ENCODE assay signal across 28 cellular contexts in the genomic region with DNA sequence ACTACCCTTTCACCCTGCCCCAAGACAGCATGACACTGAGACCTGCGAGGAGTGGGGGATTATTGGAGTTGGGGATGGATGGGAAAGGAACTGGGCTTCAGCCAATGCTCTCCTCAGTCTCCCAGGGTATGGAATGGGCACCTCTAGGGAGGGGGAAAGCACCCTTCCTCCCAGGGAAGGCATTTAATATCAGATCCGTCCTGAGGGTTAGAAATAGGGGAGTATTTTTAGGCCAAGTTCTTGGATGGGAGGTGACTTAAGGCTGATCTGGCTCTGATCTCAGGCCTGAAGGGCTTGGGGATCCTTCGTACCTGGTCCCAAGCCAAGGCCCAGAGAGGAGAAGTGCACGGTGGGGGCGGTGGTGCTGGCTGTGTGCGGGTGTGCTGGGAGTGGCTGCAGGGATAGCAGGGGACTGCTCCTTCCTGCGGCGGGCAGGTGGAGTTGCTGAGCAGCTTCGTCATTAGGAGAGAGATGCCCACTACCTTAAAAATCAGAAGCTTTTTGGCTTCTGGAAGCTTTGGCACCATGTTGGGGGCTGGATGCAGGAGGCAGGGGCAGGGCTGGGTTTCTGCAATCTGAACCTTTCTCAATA. TPM values are rescaled to one million over a fixed set of nuclear protein-coding genes. Genes with fewer than 3 reads are reported as not detected.
DNase-seq lines count a peak whose midpoint lies in the region; ATAC-seq and TF ChIP-seq lines count a peak whose summit lies in the region.
"Had no signal": no experiment of that assay in that cellular context is flagged by ENCODE, and none has a peak within 500 bp of the region (broad histone marks: within the 10 kb centered on the region; RNA-seq: fewer than 3 reads in every experiment).

No MANE protein-coding gene starts in this region.

- no peak overlapping the region for H3K4me3 ChIP-seq in left ventricle myocardium inferior
- no peak overlapping the region for H3K4me3 ChIP-seq in endodermal cell (ENCODE audit: low read length)
- no peak overlapping the region for H3K4me3 ChIP-seq in parathyroid adenoma (ENCODE audit: low read depth, low read length)
- no peak overlapping the region for H3K4me3 ChIP-seq in SJCRH30
- H3K4me3 ChIP-seq: HAP-1, SK-N-MC had no signal

- ATAC-seq in Right ventricle myocardium superior (ENCODE audit: poor library complexity) = peak; percentile 43
- ATAC-seq: T-helper 17 cell had no signal

- peak; percentile 49 for DNase-seq in Right ventricle myocardium superior
- DNase-seq in left ventricle myocardium inferior = no peak
- no peak for DNase-seq in endodermal cell
- no peak for DNase-seq in NCI-H2029 (lab: John Stamatoyannopoulos, UW)
- no peak for DNase-seq in SJCRH30
- DNase-seq in glomerular visceral epithelial cell (ENCODE audit: extremely low spot score) = no peak
- DNase-seq: activated CD4-positive, alpha-beta memory T cell treated with anti-CD3 and anti-CD28 coated beads, Interleukin-2, amount 10 ng/mL, durations not matched to agents 7 days and 5 days; activated CD4-positive, CD25-positive, alpha-beta regulatory T cell treated with anti-CD3 and anti-CD28 coated beads, Interleukin-2, amount 50 U/mL, for 72 hours; C1 segment of cervical spinal cord; Caco-2; DMS79 treated with DMSO at 0.1 percent for 48 hours; GF-D8; glutamatergic neuron; NCI-H1048; NCI-H1694; NCI-H526 treated with DMSO at 0.1 percent for 48 hours; stimulated activated naive CD4-positive, alpha-beta T cell treated with Interleukin-2 at 50 U/mL for 16 hours; T-helper 17 cell had no signal

- H3K4me2 ChIP-seq in parathyroid adenoma (ENCODE audit: low read length) = no peak overlapping the region

- WGBS in endodermal cell (ENCODE audit: insufficient coverage in 1 of 2, insufficient read length in 1 of 2), 2 experiments = 87 to 97% methylated on average over 3 to 9 of the region's 9 CpGs

- peaks cover 4% of the 10 kb centered on the region for H3K79me2 ChIP-seq in parathyroid adenoma

- peak overlapping the region; percentile 20 for H2AFZ ChIP-seq in parathyroid adenoma

- H3K9me3 ChIP-seq in left ventricle myocardium inferior (replicated peaks) (no peaks in the 10 kb centered on the region), endodermal cell (ENCODE audit: control insufficient read depth, low read length) (no peaks in the 10 kb centered on the region), parathyroid adenoma (ENCODE audit: control insufficient read depth, low read length) (no peaks in the 10 kb centered on the region), SJCRH30 (replicated peaks) (no peaks in the 10 kb centered on the region)
- H3K9me3 ChIP-seq: Caco-2, HAP-1 had no signal

- H3K9ac ChIP-seq in endodermal cell (ENCODE audit: extremely low read depth, low read length, poor library complexity, severe bottlenecking) (no peak overlapping the region), parathyroid adenoma (no peak overlapping the region)

- intact Hi-C loops in Right ventricle myocardium superior (cut with DNase I) (no loop called here), left ventricle myocardium inferior (cut with micrococcal nuclease) (no loop called here)

- H3K36me3 ChIP-seq in left ventricle myocardium inferior (peaks cover 22% of the 10 kb centered on the region), endodermal cell (ENCODE audit: control insufficient read depth, insufficient read depth, low read length) (no peaks in the 10 kb centered on the region), parathyroid adenoma (ENCODE audit: control insufficient read depth, insufficient read depth, low read length) (no peaks in the 10 kb centered on the region), SJCRH30 (no peaks in the 10 kb centered on the region)
- H3K36me3 ChIP-seq: HAP-1 had no signal

- H3K36me3 Mint-ChIP-seq in endodermal cell (ENCODE audit: low read depth) = peaks cover 7% of the 10 kb centered on the region
- H3K36me3 Mint-ChIP-seq: IgD-negative memory B cell, memory B cell had no signal

- peaks cover 30% of the 10 kb centered on the region for H3K4me1 Mint-ChIP-seq in endodermal cell

- no peak for TF ChIP-seq CTCF in left ventricle myocardium inferior (IDR thresholded peaks at IDR 0.05; ENCODE audit: borderline replicate concordance)
- TF ChIP-seq CTCF in endodermal cell (conservative IDR thresholded peaks at IDR 0.05) = peak; percentile 40
- TF ChIP-seq CTCF in parathyroid adenoma (IDR thresholded peaks at IDR 0.05) = no peak

- H3K27me3 ChIP-seq in left ventricle myocardium inferior (ENCODE audit: low read depth) = no peaks in the 10 kb centered on the region
- no peaks in the 10 kb centered on the region for H3K27me3 ChIP-seq in endodermal cell (ENCODE audit: control insufficient read depth, insufficient read depth, low read length, poor library complexity, severe bottlenecking)
- no peaks in the 10 kb centered on the region for H3K27me3 ChIP-seq in parathyroid adenoma (ENCODE audit: control insufficient read depth, insufficient read depth, low read length)
- H3K27me3 ChIP-seq in SJCRH30 = peaks cover 21% of the 10 kb centered on the region

- H3K27ac ChIP-seq in left ventricle myocardium inferior (replicated peaks) (no peak overlapping the region), endodermal cell (ENCODE audit: low read depth, low read length) (no peak overlapping the region), parathyroid adenoma (peak overlapping the region; percentile 100), SJCRH30 (no peak overlapping the region)

- no peaks in the 10 kb centered on the region for H3K27me3 Mint-ChIP-seq in endodermal cell (ENCODE audit: insufficient read depth)
- H3K27me3 Mint-ChIP-seq: IgD-negative memory B cell, memory B cell had no signal

- no peak overlapping the region for H3K4me3 Mint-ChIP-seq in endodermal cell
- H3K4me3 Mint-ChIP-seq: activated CD4-positive, alpha-beta memory T cell treated with anti-CD3 and anti-CD28 coated beads, Interleukin-2, amount 10 ng/mL, durations not matched to agents 7 days and 5 days; IgD-negative memory B cell; memory B cell; neural crest cell; T-helper 17 cell had no signal

- H3K9me3 Mint-ChIP-seq in endodermal cell = no peaks in the 10 kb centered on the region
- H3K9me3 Mint-ChIP-seq: memory B cell, neural crest cell had no signal

- H3K4me1 ChIP-seq in left ventricle myocardium inferior (peaks cover 36% of the 10 kb centered on the region), endodermal cell (ENCODE audit: control insufficient read depth, insufficient read depth, low read length) (peaks cover 5% of the 10 kb centered on the region), parathyroid adenoma (peaks cover 77% of the 10 kb centered on the region), SJCRH30 (peaks cover 6% of the 10 kb centered on the region; the same call in 1 of the 2 replicates)
- H3K4me1 ChIP-seq: Caco-2 had no signal

- H3K27ac Mint-ChIP-seq in endodermal cell = no peak overlapping the region
- H3K27ac Mint-ChIP-seq: activated CD4-positive, alpha-beta memory T cell treated with anti-CD3 and anti-CD28 coated beads, Interleukin-2, amount 10 ng/mL, durations not matched to agents 7 days and 5 days; IgD-negative memory B cell; memory B cell; T-helper 17 cell had no signal

RNA-seq across cellular contexts. Expression of a gene that starts 7.0 kb away (rescaled TPM):
- total RNA-seq in Right ventricle myocardium superior = not detected
- total RNA-seq in left ventricle myocardium inferior = not detected
- not detected for total RNA-seq in endodermal cell
- polyA plus RNA-seq in endodermal cell (2013, experiment 1 of 2) = not detected
- polyA plus RNA-seq in endodermal cell (2013, experiment 2 of 2) = not detected
- not detected in 2 replicates for total RNA-seq in SJCRH30 (2014; rRNA removed; shearing (Covaris generic))
- total RNA-seq: Caco-2, dermis microvascular lymphatic vessel endothelial cell, endothelial cell of umbilical vein, kidney epithelial cell, neural crest cell had no signal
- polyA plus RNA-seq: AG04450, endothelial cell of umbilical vein, IgD-negative memory B cell had no signal

RNA-seq across cellular contexts. Expression of a gene that starts 21.2 kb away (rescaled TPM):
- total RNA-seq in Right ventricle myocardium superior = not detected
- not detected for total RNA-seq in left ventricle myocardium inferior
- total RNA-seq in endodermal cell = 1 to 10 TPM in 1 of 2 donors, under 1 TPM in 1; 0.64 to 1.4 TPM
- not detected for polyA plus RNA-seq in endodermal cell (2013, experiment 1 of 2)
- polyA plus RNA-seq in endodermal cell (2013, experiment 2 of 2) = not detected
- total RNA-seq in SJCRH30 (2014; rRNA removed; shearing (Covaris generic)) = not detected in 2 replicates
- total RNA-seq: activated CD4-positive, alpha-beta memory T cell treated with anti-CD3 and anti-CD28 coated beads, Interleukin-2, amount 10 ng/mL, durations not matched to agents 7 days and 5 days; Caco-2; dermis microvascular lymphatic vessel endothelial cell; endothelial cell of umbilical vein; kidney epithelial cell; neural crest cell; T-helper 17 cell had no signal
- polyA plus RNA-seq: endothelial cell of umbilical vein, IgD-negative memory B cell had no signal

RNA-seq across cellular contexts. Expression of a gene that starts 30.7 kb away (rescaled TPM):
- total RNA-seq in Right ventricle myocardium superior = 20.6 TPM
- total RNA-seq in left ventricle myocardium inferior = 25.2 TPM
- total RNA-seq in endodermal cell = 10 to 100 TPM; 76.7 to 82.9 TPM
- polyA plus RNA-seq in endodermal cell (2013, experiment 1 of 2) = 61.4 TPM
- 63.7 TPM for polyA plus RNA-seq in endodermal cell (2013, experiment 2 of 2)
- total RNA-seq in SJCRH30 (2014; rRNA removed; shearing (Covaris generic)) = 43.6 and 46.0 TPM in 2 replicates

RNA-seq across cellular contexts. Expression of a gene that starts 31.1 kb away (rescaled TPM):
- total RNA-seq in Right ventricle myocardium superior (65.8 TPM), left ventricle myocardium inferior (64.6 TPM), endodermal cell (100 to 1,000 TPM; 314 to 367 TPM)
- polyA plus RNA-seq in endodermal cell (2013, experiment 1 of 2) = 253 TPM
- polyA plus RNA-seq in endodermal cell (2013, experiment 2 of 2) = 214 TPM
- 143 and 164 TPM in 2 replicates for total RNA-seq in SJCRH30 (2014; rRNA removed; shearing (Covaris generic))

RNA-seq across cellular contexts. Expression of a gene that starts 57.4 kb away (rescaled TPM):
- total RNA-seq in Right ventricle myocardium superior = 11.6 TPM
- 10.6 TPM for total RNA-seq in left ventricle myocardium inferior
- total RNA-seq in endodermal cell = 10 to 100 TPM; 47.6 to 48.9 TPM
- 25.0 TPM for polyA plus RNA-seq in endodermal cell (2013, experiment 1 of 2)
- 20.3 TPM for polyA plus RNA-seq in endodermal cell (2013, experiment 2 of 2)
- total RNA-seq in SJCRH30 (2014; rRNA removed; shearing (Covaris generic)) = 0.04 TPM in 1 of 2 replicates, not detected in the other
